ENCODE assay signal across 1 cellular context in the genomic region with DNA sequence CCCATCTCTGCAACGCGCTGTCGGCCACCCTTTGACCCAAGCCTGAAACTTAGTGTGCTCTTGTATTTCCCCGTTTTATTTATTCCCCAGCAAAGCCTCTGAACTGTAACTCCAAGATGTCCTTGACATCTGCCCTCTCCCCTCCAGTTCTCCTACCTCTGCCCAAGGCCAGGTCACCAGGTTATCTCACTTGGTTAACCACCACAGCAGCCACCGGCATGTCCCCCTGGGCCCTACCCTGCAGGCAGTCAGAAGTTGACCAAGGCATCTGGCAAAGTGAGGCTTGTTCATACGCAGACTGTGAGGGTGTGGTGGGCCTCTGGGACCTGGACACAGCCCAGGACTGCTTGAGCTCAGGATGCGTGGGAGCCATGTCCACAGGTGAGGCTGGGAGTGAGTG.
A peak's percentile ranks its signal among the peaks of the same experiment; 100 is the strongest.
TF ChIP-seq lines count a peak whose summit lies in the region.

No MANE protein-coding gene starts in this region.

TF ChIP-seq in HepG2, 621 proteins besides CTCF, POLR2A, EP300 and RAD21 (continued from another document and continues in another):
- TF ChIP-seq, protein P1, sequence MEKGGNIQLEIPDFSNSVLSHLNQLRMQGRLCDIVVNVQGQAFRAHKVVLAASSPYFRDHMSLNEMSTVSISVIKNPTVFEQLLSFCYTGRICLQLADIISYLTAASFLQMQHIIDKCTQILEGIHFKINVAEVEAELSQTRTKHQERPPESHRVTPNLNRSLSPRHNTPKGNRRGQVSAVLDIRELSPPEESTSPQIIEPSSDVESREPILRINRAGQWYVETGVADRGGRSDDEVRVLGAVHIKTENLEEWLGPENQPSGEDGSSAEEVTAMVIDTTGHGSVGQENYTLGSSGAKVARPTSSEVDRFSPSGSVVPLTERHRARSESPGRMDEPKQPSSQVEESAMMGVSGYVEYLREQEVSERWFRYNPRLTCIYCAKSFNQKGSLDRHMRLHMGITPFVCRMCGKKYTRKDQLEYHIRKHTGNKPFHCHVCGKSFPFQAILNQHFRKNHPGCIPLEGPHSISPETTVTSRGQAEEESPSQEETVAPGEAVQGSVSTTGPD (CRISPR knock-in tag; IDR thresholded peaks at IDR 0.05), result peak; percentile 55; the same call in 1 of the 2 replicates
- no peak for TF ChIP-seq SRSF1 (optimal IDR thresholded peaks at IDR 0.05; ENCODE audit: low read depth, low read length)
- TF ChIP-seq FOXP1 (IDR thresholded peaks at IDR 0.05), result no peak
- peak; percentile 17; the same call in 1 of the 2 replicates for TF ChIP-seq FOXP1 (CRISPR knock-in tag; IDR thresholded peaks at IDR 0.05)
- TF ChIP-seq SP5 (CRISPR knock-in tag; IDR thresholded peaks at IDR 0.05; ENCODE audit: borderline replicate concordance, low read depth), result 0 out of 2 replicates have a peak, but pooled peaks have one; percentile 10
- TF ChIP-seq FOXJ3 (CRISPR knock-in tag; IDR thresholded peaks at IDR 0.05; ENCODE audit: borderline replicate concordance), result peak; percentile 33; the same call in 1 of the 2 replicates
- TF ChIP-seq BCL6 (CRISPR knock-in tag; IDR thresholded peaks at IDR 0.05), result peak; percentile 27; the same call in 1 of the 2 replicates
- TF ChIP-seq, protein P2, sequence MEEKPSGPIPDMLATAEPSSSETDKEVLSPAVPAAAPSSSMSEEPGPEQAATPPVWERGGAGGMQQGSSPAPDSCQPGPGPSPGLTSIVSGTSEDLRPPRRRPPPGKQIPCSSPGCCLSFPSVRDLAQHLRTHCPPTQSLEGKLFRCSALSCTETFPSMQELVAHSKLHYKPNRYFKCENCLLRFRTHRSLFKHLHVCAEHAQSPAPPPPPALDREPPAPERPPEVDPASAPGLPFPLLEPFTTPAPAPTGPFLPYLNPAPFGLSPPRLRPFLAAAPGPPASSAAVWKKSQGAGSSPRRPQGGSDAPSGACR (CRISPR knock-in tag; IDR thresholded peaks at IDR 0.05), result no peak
- TF ChIP-seq, protein P3, sequence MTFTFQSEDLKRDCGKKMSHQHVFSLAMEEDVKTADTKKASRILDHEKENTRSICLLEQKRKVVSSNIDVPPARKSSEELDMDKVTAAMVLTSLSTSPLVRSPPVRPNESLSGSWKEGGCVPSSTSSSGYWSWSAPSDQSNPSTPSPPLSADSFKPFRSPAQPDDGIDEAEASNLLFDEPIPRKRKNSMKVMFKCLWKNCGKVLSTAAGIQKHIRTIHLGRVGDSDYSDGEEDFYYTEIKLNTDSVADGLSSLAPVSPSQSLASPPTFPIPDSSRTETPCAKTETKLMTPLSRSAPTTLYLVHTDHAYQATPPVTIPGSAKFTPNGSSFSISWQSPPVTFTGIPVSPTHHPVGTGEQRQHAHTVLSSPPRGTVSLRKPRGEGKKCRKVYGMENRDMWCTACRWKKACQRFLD (CRISPR knock-in tag; IDR thresholded peaks at IDR 0.05; ENCODE audit: borderline replicate concordance), result no peak
- peak; percentile 46; the same call in 1 of the 2 replicates for TF ChIP-seq FOXA3 (CRISPR knock-in tag; IDR thresholded peaks at IDR 0.05)
- TF ChIP-seq, protein P4, sequence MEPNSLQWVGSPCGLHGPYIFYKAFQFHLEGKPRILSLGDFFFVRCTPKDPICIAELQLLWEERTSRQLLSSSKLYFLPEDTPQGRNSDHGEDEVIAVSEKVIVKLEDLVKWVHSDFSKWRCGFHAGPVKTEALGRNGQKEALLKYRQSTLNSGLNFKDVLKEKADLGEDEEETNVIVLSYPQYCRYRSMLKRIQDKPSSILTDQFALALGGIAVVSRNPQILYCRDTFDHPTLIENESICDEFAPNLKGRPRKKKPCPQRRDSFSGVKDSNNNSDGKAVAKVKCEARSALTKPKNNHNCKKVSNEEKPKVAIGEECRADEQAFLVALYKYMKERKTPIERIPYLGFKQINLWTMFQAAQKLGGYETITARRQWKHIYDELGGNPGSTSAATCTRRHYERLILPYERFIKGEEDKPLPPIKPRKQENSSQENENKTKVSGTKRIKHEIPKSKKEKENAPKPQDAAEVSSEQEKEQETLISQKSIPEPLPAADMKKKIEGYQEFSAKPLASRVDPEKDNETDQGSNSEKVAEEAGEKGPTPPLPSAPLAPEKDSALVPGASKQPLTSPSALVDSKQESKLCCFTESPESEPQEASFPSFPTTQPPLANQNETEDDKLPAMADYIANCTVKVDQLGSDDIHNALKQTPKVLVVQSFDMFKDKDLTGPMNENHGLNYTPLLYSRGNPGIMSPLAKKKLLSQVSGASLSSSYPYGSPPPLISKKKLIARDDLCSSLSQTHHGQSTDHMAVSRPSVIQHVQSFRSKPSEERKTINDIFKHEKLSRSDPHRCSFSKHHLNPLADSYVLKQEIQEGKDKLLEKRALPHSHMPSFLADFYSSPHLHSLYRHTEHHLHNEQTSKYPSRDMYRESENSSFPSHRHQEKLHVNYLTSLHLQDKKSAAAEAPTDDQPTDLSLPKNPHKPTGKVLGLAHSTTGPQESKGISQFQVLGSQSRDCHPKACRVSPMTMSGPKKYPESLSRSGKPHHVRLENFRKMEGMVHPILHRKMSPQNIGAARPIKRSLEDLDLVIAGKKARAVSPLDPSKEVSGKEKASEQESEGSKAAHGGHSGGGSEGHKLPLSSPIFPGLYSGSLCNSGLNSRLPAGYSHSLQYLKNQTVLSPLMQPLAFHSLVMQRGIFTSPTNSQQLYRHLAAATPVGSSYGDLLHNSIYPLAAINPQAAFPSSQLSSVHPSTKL (CRISPR knock-in tag; IDR thresholded peaks at IDR 0.05), result peak; percentile 76
- TF ChIP-seq HOXA3 (CRISPR knock-in tag; IDR thresholded peaks at IDR 0.05), result peak; percentile 13; the same call in 1 of the 2 replicates
- 0 out of 2 replicates have a peak, but pooled peaks have one; percentile 30 for TF ChIP-seq ZMYM4 (CRISPR knock-in tag; IDR thresholded peaks at IDR 0.05)
- no peak for TF ChIP-seq SOX6 (IDR thresholded peaks at IDR 0.05)
- peak; percentile 26; the same call in 1 of the 2 replicates for TF ChIP-seq SOX6 (CRISPR knock-in tag; IDR thresholded peaks at IDR 0.05)
- TF ChIP-seq MAZ (IDR thresholded peaks at IDR 0.05; ENCODE audit: borderline replicate concordance, low read depth, low read length), result no peak
- no peak for TF ChIP-seq MAZ (CRISPR knock-in tag; IDR thresholded peaks at IDR 0.05; ENCODE audit: low read depth)
- TF ChIP-seq HNF4G (IDR thresholded peaks at IDR 0.05; ENCODE audit: borderline replicate concordance, low read depth, low read length), result peak; percentile 35; the same call in 1 of the 2 replicates
- no peak for TF ChIP-seq HNF4G (CRISPR knock-in tag; IDR thresholded peaks at IDR 0.05; ENCODE audit: borderline replicate concordance, low read depth)
- no peak for TF ChIP-seq GATA4 (IDR thresholded peaks at IDR 0.05; ENCODE audit: borderline replicate concordance, low read depth)
- peak; percentile 71 for TF ChIP-seq NCOA2 (CRISPR knock-in tag; IDR thresholded peaks at IDR 0.05)
- TF ChIP-seq GABPA (IDR thresholded peaks at IDR 0.05; ENCODE audit: low read depth, low read length), result no peak
- peak; percentile 24; the same call in 1 of the 2 replicates for TF ChIP-seq GABPA (CRISPR knock-in tag; IDR thresholded peaks at IDR 0.05; ENCODE audit: low read depth)
- TF ChIP-seq ELF3 (CRISPR knock-in tag; IDR thresholded peaks at IDR 0.05), result 0 out of 2 replicates have a peak, but pooled peaks have one; percentile 19
- peak; percentile 91 for TF ChIP-seq RARA (CRISPR knock-in tag; IDR thresholded peaks at IDR 0.05)
- no peak for TF ChIP-seq PLRG1 (conservative IDR thresholded peaks at IDR 0.05)
- TF ChIP-seq CEBPG (CRISPR knock-in tag; IDR thresholded peaks at IDR 0.05), result 0 out of 2 replicates have a peak, but pooled peaks have one; percentile 9
- TF ChIP-seq, protein P5, sequence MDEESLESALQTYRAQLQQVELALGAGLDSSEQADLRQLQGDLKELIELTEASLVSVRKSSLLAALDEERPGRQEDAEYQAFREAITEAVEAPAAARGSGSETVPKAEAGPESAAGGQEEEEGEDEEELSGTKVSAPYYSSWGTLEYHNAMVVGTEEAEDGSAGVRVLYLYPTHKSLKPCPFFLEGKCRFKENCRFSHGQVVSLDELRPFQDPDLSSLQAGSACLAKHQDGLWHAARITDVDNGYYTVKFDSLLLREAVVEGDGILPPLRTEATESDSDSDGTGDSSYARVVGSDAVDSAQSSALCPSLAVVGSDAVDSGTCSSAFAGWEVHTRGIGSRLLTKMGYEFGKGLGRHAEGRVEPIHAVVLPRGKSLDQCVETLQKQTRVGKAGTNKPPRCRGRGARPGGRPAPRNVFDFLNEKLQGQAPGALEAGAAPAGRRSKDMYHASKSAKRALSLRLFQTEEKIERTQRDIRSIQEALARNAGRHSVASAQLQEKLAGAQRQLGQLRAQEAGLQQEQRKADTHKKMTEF (CRISPR knock-in tag; IDR thresholded peaks at IDR 0.05), result no peak
- TF ChIP-seq ZFP37 (CRISPR knock-in tag; IDR thresholded peaks at IDR 0.05; ENCODE audit: borderline replicate concordance), result no peak
- TF ChIP-seq ZNF501 (CRISPR knock-in tag; IDR thresholded peaks at IDR 0.05), result peak; percentile 58; the same call in 1 of the 2 replicates
- peak; percentile 64; the same call in 1 of the 2 replicates for TF ChIP-seq CBFB (CRISPR knock-in tag; IDR thresholded peaks at IDR 0.05)
- peak; percentile 57; the same call in 1 of the 2 replicates for TF ChIP-seq FOSL2 (CRISPR knock-in tag; IDR thresholded peaks at IDR 0.05)
- TF ChIP-seq, protein P6, sequence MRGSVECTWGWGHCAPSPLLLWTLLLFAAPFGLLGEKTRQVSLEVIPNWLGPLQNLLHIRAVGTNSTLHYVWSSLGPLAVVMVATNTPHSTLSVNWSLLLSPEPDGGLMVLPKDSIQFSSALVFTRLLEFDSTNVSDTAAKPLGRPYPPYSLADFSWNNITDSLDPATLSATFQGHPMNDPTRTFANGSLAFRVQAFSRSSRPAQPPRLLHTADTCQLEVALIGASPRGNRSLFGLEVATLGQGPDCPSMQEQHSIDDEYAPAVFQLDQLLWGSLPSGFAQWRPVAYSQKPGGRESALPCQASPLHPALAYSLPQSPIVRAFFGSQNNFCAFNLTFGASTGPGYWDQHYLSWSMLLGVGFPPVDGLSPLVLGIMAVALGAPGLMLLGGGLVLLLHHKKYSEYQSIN (CRISPR knock-in tag; IDR thresholded peaks at IDR 0.05; ENCODE audit: borderline replicate concordance), result no peak
- TF ChIP-seq SKI (IDR thresholded peaks at IDR 0.05; ENCODE audit: partially characterized antibody), result peak; percentile 36
- TF ChIP-seq, protein P7, sequence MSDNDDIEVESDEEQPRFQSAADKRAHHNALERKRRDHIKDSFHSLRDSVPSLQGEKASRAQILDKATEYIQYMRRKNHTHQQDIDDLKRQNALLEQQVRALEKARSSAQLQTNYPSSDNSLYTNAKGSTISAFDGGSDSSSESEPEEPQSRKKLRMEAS (IDR thresholded peaks at IDR 0.05), result 0 out of 2 replicates have a peak, but pooled peaks have one; percentile 38
- TF ChIP-seq PHF21A (CRISPR knock-in tag; IDR thresholded peaks at IDR 0.05), result peak; percentile 48; the same call in 1 of the 2 replicates
- TF ChIP-seq, protein P8, sequence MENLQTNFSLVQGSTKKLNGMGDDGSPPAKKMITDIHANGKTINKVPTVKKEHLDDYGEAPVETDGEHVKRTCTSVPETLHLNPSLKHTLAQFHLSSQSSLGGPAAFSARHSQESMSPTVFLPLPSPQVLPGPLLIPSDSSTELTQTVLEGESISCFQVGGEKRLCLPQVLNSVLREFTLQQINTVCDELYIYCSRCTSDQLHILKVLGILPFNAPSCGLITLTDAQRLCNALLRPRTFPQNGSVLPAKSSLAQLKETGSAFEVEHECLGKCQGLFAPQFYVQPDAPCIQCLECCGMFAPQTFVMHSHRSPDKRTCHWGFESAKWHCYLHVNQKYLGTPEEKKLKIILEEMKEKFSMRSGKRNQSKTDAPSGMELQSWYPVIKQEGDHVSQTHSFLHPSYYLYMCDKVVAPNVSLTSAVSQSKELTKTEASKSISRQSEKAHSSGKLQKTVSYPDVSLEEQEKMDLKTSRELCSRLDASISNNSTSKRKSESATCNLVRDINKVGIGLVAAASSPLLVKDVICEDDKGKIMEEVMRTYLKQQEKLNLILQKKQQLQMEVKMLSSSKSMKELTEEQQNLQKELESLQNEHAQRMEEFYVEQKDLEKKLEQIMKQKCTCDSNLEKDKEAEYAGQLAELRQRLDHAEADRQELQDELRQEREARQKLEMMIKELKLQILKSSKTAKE (CRISPR knock-in tag; IDR thresholded peaks at IDR 0.05; ENCODE audit: borderline replicate concordance), result peak; percentile 46; the same call in 1 of the 2 replicates
- 0 out of 2 replicates have a peak, but pooled peaks have one; percentile 34 for TF ChIP-seq KDM1A (CRISPR knock-in tag; IDR thresholded peaks at IDR 0.05)
- no peak for TF ChIP-seq ZNF619 (CRISPR knock-in tag; IDR thresholded peaks at IDR 0.05)
- TF ChIP-seq NR2F1 (CRISPR knock-in tag; IDR thresholded peaks at IDR 0.05), result peak; percentile 91 to 93
- peak; percentile 52; the same call in 1 of the 2 replicates for TF ChIP-seq SAP130 (CRISPR knock-in tag; IDR thresholded peaks at IDR 0.05; ENCODE audit: low read depth)
- TF ChIP-seq, protein P9, sequence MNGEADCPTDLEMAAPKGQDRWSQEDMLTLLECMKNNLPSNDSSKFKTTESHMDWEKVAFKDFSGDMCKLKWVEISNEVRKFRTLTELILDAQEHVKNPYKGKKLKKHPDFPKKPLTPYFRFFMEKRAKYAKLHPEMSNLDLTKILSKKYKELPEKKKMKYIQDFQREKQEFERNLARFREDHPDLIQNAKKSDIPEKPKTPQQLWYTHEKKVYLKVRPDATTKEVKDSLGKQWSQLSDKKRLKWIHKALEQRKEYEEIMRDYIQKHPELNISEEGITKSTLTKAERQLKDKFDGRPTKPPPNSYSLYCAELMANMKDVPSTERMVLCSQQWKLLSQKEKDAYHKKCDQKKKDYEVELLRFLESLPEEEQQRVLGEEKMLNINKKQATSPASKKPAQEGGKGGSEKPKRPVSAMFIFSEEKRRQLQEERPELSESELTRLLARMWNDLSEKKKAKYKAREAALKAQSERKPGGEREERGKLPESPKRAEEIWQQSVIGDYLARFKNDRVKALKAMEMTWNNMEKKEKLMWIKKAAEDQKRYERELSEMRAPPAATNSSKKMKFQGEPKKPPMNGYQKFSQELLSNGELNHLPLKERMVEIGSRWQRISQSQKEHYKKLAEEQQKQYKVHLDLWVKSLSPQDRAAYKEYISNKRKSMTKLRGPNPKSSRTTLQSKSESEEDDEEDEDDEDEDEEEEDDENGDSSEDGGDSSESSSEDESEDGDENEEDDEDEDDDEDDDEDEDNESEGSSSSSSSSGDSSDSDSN (CRISPR knock-in tag; IDR thresholded peaks at IDR 0.05), result 0 out of 2 replicates have a peak, but pooled peaks have one; percentile 20
- peak; percentile 96 for TF ChIP-seq NR2F6 (IDR thresholded peaks at IDR 0.05)
- TF ChIP-seq NR2F6 (CRISPR knock-in tag; IDR thresholded peaks at IDR 0.05), result peak; percentile 96
- peak; percentile 76 for TF ChIP-seq NR2C2 (CRISPR knock-in tag; IDR thresholded peaks at IDR 0.05; ENCODE audit: borderline replicate concordance)
